In genomic region chr3:48897401-48898376, GRCh38 we compare ENCODE assay signal across 1 cellular context.
TF ChIP-seq lines count a peak whose summit lies in the region.

No MANE protein-coding gene starts in this region.

TF ChIP-seq in HepG2, 621 proteins besides CTCF, POLR2A, EP300 and RAD21 (continues in another document):
- TF ChIP-seq RFXAP (CRISPR knock-in tag; IDR thresholded peaks at IDR 0.05; ENCODE audit: borderline replicate concordance) (no peak; the same call in 1 of the 2 replicates), ZNF530 (CRISPR knock-in tag; IDR thresholded peaks at IDR 0.05; ENCODE audit: low read depth) (no peak), DZIP1 (CRISPR knock-in tag; IDR thresholded peaks at IDR 0.05) (no peak), ZNF607 (CRISPR knock-in tag; IDR thresholded peaks at IDR 0.05; ENCODE audit: borderline replicate concordance) (no peak), ATF2 (CRISPR knock-in tag; IDR thresholded peaks at IDR 0.05) (0 out of 2 replicates have a peak, but pooled peaks have one; percentile 61), MXD1 (CRISPR knock-in tag; IDR thresholded peaks at IDR 0.05) (no peak), ZBTB39 (CRISPR knock-in tag; IDR thresholded peaks at IDR 0.05) (no peak), CBFB (CRISPR knock-in tag; IDR thresholded peaks at IDR 0.05) (no peak; the same call in 1 of the 2 replicates), DDIT3 (CRISPR knock-in tag; IDR thresholded peaks at IDR 0.05) (no peak), NKX3-1 (CRISPR knock-in tag; IDR thresholded peaks at IDR 0.05) (no peak), SCMH1 (CRISPR knock-in tag; IDR thresholded peaks at IDR 0.05; ENCODE audit: borderline replicate concordance) (no peak), GATAD2A (CRISPR knock-in tag; IDR thresholded peaks at IDR 0.05) (peak; percentile 82), ZNF34 (CRISPR knock-in tag; IDR thresholded peaks at IDR 0.05; ENCODE audit: borderline replicate concordance) (no peak), NPAS2 (CRISPR knock-in tag; IDR thresholded peaks at IDR 0.05; ENCODE audit: borderline replicate concordance) (0 out of 2 replicates have a peak, but pooled peaks have one; percentile 21), ZBTB10 (CRISPR knock-in tag; IDR thresholded peaks at IDR 0.05; ENCODE audit: borderline replicate concordance) (0 out of 2 replicates have a peak, but pooled peaks have one; percentile 26), POGK (CRISPR knock-in tag; conservative IDR thresholded peaks at IDR 0.05) (no peak), CREB3 (CRISPR knock-in tag; IDR thresholded peaks at IDR 0.05) (no peak), ERF (CRISPR knock-in tag; IDR thresholded peaks at IDR 0.05) (peak; percentile 35; the same call in 1 of the 2 replicates), KDM2A (CRISPR knock-in tag; IDR thresholded peaks at IDR 0.05; ENCODE audit: borderline replicate concordance, low read depth) (no peak), CAMTA2 (CRISPR knock-in tag; IDR thresholded peaks at IDR 0.05; ENCODE audit: borderline replicate concordance) (no peak), SALL2 (CRISPR knock-in tag; IDR thresholded peaks at IDR 0.05) (no peak), ZNF432 (CRISPR knock-in tag; IDR thresholded peaks at IDR 0.05; ENCODE audit: borderline replicate concordance) (no peak), ZHX2 (IDR thresholded peaks at IDR 0.05; ENCODE audit: low read depth) (no peak), ZHX2 (CRISPR knock-in tag; IDR thresholded peaks at IDR 0.05; ENCODE audit: borderline replicate concordance) (no peak), PRMT3 (CRISPR knock-in tag; IDR thresholded peaks at IDR 0.05; ENCODE audit: borderline replicate concordance, low read depth) (no peak), ZNF639 (CRISPR knock-in tag; conservative IDR thresholded peaks at IDR 0.05) (no peak), DMAP1 (CRISPR knock-in tag; IDR thresholded peaks at IDR 0.05) (0 out of 2 replicates have a peak, but pooled peaks have one; percentile 48), YEATS4 (CRISPR knock-in tag; IDR thresholded peaks at IDR 0.05; ENCODE audit: borderline replicate concordance) (0 out of 2 replicates have a peak, but pooled peaks have one; percentile 41), ZFP37 (CRISPR knock-in tag; IDR thresholded peaks at IDR 0.05; ENCODE audit: borderline replicate concordance) (no peak), KAT2B (IDR thresholded peaks at IDR 0.05; ENCODE audit: borderline replicate concordance, low read depth, low read length) (no peak), ZNF784 (CRISPR knock-in tag; IDR thresholded peaks at IDR 0.05; ENCODE audit: borderline replicate concordance) (no peak)
